ENCODE assay signal across 8 cellular contexts in genomic region chr1:63593303-63593886, GRCh38. TPM values are rescaled to one million over a fixed set of nuclear protein-coding genes. Genes with fewer than 3 reads are reported as not detected.
DNase-seq lines count a peak whose midpoint lies in the region; ATAC-seq, FAIRE-seq and TF ChIP-seq lines count a peak whose summit lies in the region.

Gene PGM1 (plus strand): TSS chr1:63593411. CDS start chr1:63593489, 78 bp downstream.

- H3K9me3 Mint-ChIP-seq in naive thymus-derived CD4-positive, alpha-beta T cell, result no peaks in the 10 kb centered on the region
- H3K9me3 Mint-ChIP-seq in stimulated activated naive B cell treated with anti-CD40 and anti-IgM and Interleukin-4, amounts not matched to agents 10 μg/mL and 1 μg/mL and 100 μg/mL, for 72 hours, result no peaks in the 10 kb centered on the region

- peak within 1 kb of the TSS; percentile 96 to 99 (median 98) for H3K4me3 Mint-ChIP-seq in naive thymus-derived CD4-positive, alpha-beta T cell
- H3K4me3 Mint-ChIP-seq in stimulated activated naive B cell treated with anti-CD40 and anti-IgM and Interleukin-4, amounts not matched to agents 10 μg/mL and 1 μg/mL and 100 μg/mL, for 72 hours, result peak within 1 kb of the TSS; percentile 93 to 97

- H3K9me3 ChIP-seq in PC-3 (ENCODE audit: low read length), result no peaks in the 10 kb centered on the region
- H3K9me3 ChIP-seq in naive thymus-derived CD4-positive, alpha-beta T cell (ENCODE audit: control insufficient read depth in 2 of 3, low read length in 3 of 3), result no peaks in the 10 kb centered on the region

- peak within 1 kb of the TSS; percentile 79 for H3K27ac ChIP-seq in PC-3 (ENCODE audit: low read length)
- peak within 1 kb of the TSS; percentile 90 for H3K27ac ChIP-seq in naive thymus-derived CD4-positive, alpha-beta T cell (ENCODE audit: low read depth, low read length)

- H3K4me1 Mint-ChIP-seq in naive thymus-derived CD4-positive, alpha-beta T cell, result peaks cover 21 to 49% (median 40%) of the 10 kb centered on the region in 7 donors
- H3K4me1 Mint-ChIP-seq in stimulated activated naive B cell treated with anti-CD40 and anti-IgM and Interleukin-4, amounts not matched to agents 10 μg/mL and 1 μg/mL and 100 μg/mL, for 72 hours, result peaks cover 0 to 5% of the 10 kb centered on the region in 2 donors

- CTCF ChIA-PET in PC-3 (lab: Charles Lee), result no interaction called here
- CTCF ChIA-PET in naive thymus-derived CD4-positive, alpha-beta T cell (lab: Charles Lee), result interaction anchor here (0.6 kb wide), 1 partner anchor 1045 kb away, joined by 3 read pairs; no protein-coding TSS in a partner anchor

- peak within 1 kb of the TSS; percentile 97 for H3K4me3 ChIP-seq in PC-3 (ENCODE audit: low read length)
- peak within 1 kb of the TSS; percentile 71 for H3K4me3 ChIP-seq in naive thymus-derived CD4-positive, alpha-beta T cell (ENCODE audit: low read length)

- ATAC-seq in GM21390 (IDR thresholded peaks at IDR 0.05; ENCODE audit: unreplicated experiment) (peak; percentile 79), PC-3 (peak; percentile 72)
- peak; percentile 91 for ATAC-seq in naive thymus-derived CD4-positive, alpha-beta T cell
- peak; percentile 86 to 87 for ATAC-seq in stimulated activated naive B cell treated with anti-CD40 and anti-IgM and Interleukin-4, amounts not matched to agents 10 μg/mL and 1 μg/mL and 100 μg/mL, for 72 hours (replicated peaks)

- no peak for TF ChIP-seq CTCF in D721Med (IDR thresholded peaks at IDR 0.05; ENCODE audit: insufficient read depth, missing control alignments)
- TF ChIP-seq CTCF in PC-3 (conservative IDR thresholded peaks at IDR 0.05; ENCODE audit: low read depth, low read length), result no peak

- peaks cover 26% of the 10 kb centered on the region for H3K4me1 ChIP-seq in PC-3 (ENCODE audit: insufficient read depth, low read length)
- H3K4me1 ChIP-seq in naive thymus-derived CD4-positive, alpha-beta T cell (ENCODE audit: control insufficient read depth in 2 of 2, insufficient read depth in 2 of 2, low read length in 2 of 2), result peaks cover 0 to 7% of the 10 kb centered on the region in 2 donors

- POLR2A ChIA-PET in PC-3 (lab: Charles Lee; ENCODE audit: unreplicated experiment), result interaction anchor here (0.6 kb wide), 1 partner anchor 780 kb away, joined by 3 read pairs; no protein-coding TSS in a partner anchor
- POLR2A ChIA-PET in naive thymus-derived CD4-positive, alpha-beta T cell (lab: Charles Lee), result interaction anchor here (0.6 to 1.5 kb wide), 6 partner anchors 9 to 1158 kb away, joined by 3 to 5 read pairs (median 4); partner anchors contain the start of gene ALG6

- BruUV-seq in PC-3 (replicated peaks; lab: Mats Ljungman, UMichigan), result no TSS peak

- peak within 1 kb of the TSS; percentile 66 for H3K9ac ChIP-seq in PC-3 (ENCODE audit: low read length)

- intact Hi-C loops in PC-3 (cut with micrococcal nuclease), result no loop called here
- intact Hi-C loops in naive thymus-derived CD4-positive, alpha-beta T cell (cut with micrococcal nuclease), result loop anchor here (1.0 to 10.0 kb wide), 12 partner anchors 18 to 1829 kb away; partner anchors contain the start of genes ATG4C (in 2 of the 2), EFCAB7 (in 2 of the 2), ITGB3BP (in 2 of the 2) and LEPR (in 1 of the 2)

- H3K27me3 Mint-ChIP-seq in naive thymus-derived CD4-positive, alpha-beta T cell, result no peaks in the 10 kb centered on the region
- no peaks in the 10 kb centered on the region for H3K27me3 Mint-ChIP-seq in stimulated activated naive B cell treated with anti-CD40 and anti-IgM and Interleukin-4, amounts not matched to agents 10 μg/mL and 1 μg/mL and 100 μg/mL, for 72 hours

- FAIRE-seq in D721Med (lab: Jason Lieb, UNC), result no peak
- peak; percentile 42 for FAIRE-seq in HTR-8/SVneo (lab: Jason Lieb, UNC)

- H4K20me1 ChIP-seq in PC-3 (ENCODE audit: low read length), result peaks cover 9% of the 10 kb centered on the region; the same call in 1 of the 2 replicates

- H3K27ac Mint-ChIP-seq in naive thymus-derived CD4-positive, alpha-beta T cell, result peak within 1 kb of the TSS; percentile 95 to 99 (median 99)
- peak within 1 kb of the TSS; percentile 97 for H3K27ac Mint-ChIP-seq in stimulated activated naive B cell treated with anti-CD40 and anti-IgM and Interleukin-4, amounts not matched to agents 10 μg/mL and 1 μg/mL and 100 μg/mL, for 72 hours

- peaks cover 0 to 16% (median 0%) of the 10 kb centered on the region in 5 donors for H3K36me3 Mint-ChIP-seq in naive thymus-derived CD4-positive, alpha-beta T cell
- H3K36me3 Mint-ChIP-seq in stimulated activated naive B cell treated with anti-CD40 and anti-IgM and Interleukin-4, amounts not matched to agents 10 μg/mL and 1 μg/mL and 100 μg/mL, for 72 hours, result peaks cover 1 to 7% of the 10 kb centered on the region in 2 donors

- H3F3A ChIP-seq in PC-3 (ENCODE audit: low read length, unreplicated experiment), result no peaks in the 10 kb centered on the region

- no peaks in the 10 kb centered on the region for H3K36me3 ChIP-seq in PC-3 (ENCODE audit: low read depth, low read length)
- H3K36me3 ChIP-seq in naive thymus-derived CD4-positive, alpha-beta T cell (ENCODE audit: control insufficient read depth in 2 of 3, insufficient read depth in 3 of 3, low read length in 3 of 3), result peaks cover 0 to 6% (median 0%) of the 10 kb centered on the region in 3 experiments

- peak within 1 kb of the TSS; percentile 89 for H3K4me2 ChIP-seq in PC-3 (ENCODE audit: low read length)

- no peaks in the 10 kb centered on the region for H3K9me2 ChIP-seq in PC-3 (replicated peaks; ENCODE audit: low read length)

- peak; percentile 20 for DNase-seq in D721Med (ENCODE audit: insufficient read length, low spot score)
- peak; percentile 48 for DNase-seq in HTR-8/SVneo (ENCODE audit: insufficient read length, low spot score)
- peak; percentile 69 for DNase-seq in PC-3
- DNase-seq in activated T-helper 1 cell treated with Interleukin-2 at 50 U/mL for 16 hours (ENCODE audit: low read depth), result peak; percentile 66
- peak; percentile 79 for DNase-seq in fibroblast of gingiva (ENCODE audit: low read depth)
- peak; percentile 63 to 81 (median 76) for DNase-seq in naive thymus-derived CD4-positive, alpha-beta T cell
- DNase-seq in stimulated activated naive B cell treated with anti-CD40 and anti-IgM and Interleukin-4, amounts not matched to agents 10 μg/mL and 1 μg/mL and 100 μg/mL, for 72 hours, result peak; percentile 70

- no peaks in the 10 kb centered on the region for H3K27me3 ChIP-seq in PC-3 (ENCODE audit: low read length)
- H3K27me3 ChIP-seq in naive thymus-derived CD4-positive, alpha-beta T cell (ENCODE audit: control insufficient read depth in 2 of 2, insufficient read depth in 2 of 2, low read length in 2 of 2), result no peaks in the 10 kb centered on the region

- peak within 1 kb of the TSS; percentile 95 for H2AFZ ChIP-seq in PC-3 (ENCODE audit: low read length)

- H3K79me2 ChIP-seq in PC-3 (ENCODE audit: low read length), result peaks cover 66% of the 10 kb centered on the region

RNA-seq across cellular contexts. Expression of gene PGM1, which starts in this region (rescaled TPM):
- total RNA-seq in PC-3 (2014; rRNA removed), result 124 and 132 TPM in 2 replicates
- total RNA-seq in naive thymus-derived CD4-positive, alpha-beta T cell, result 10 to 100 TPM; 11.9 to 57.2 (median 16.1) TPM
- polyA plus RNA-seq in naive thymus-derived CD4-positive, alpha-beta T cell, result 10 to 100 TPM; 26.9 to 31.9 TPM

Comparison
In these comparisons a context has a peak if more than half of its experiments do, and no peak if none do; other contexts are left out.
1. Peak in every context shown above with its lines: DNase-seq, ATAC-seq, H3K4me3 ChIP-seq and H3K27ac ChIP-seq.
2. DNase-seq: peak in every context shown above with its lines; median percentile 79 in fibroblast of gingiva; 76 in naive thymus-derived CD4-positive, alpha-beta T cell; 70 in stimulated activated naive B cell treated with anti-CD40 and anti-IgM and Interleukin-4, amounts not matched to agents 10 μg/mL and 1 μg/mL and 100 μg/mL, for 72 hours; 69 in PC-3; 66 in activated T-helper 1 cell treated with Interleukin-2 at 50 U/mL for 16 hours; 48 in HTR-8/SVneo; 20 in D721Med.